In genomic region chr20:41035207-41035606, GRCh38 we compare ENCODE assay signal across 18 cellular contexts. TPM values are rescaled to one million over a fixed set of nuclear protein-coding genes. Genes with fewer than 3 reads are reported as not detected.
DNase-seq lines count a peak whose midpoint lies in the region; ATAC-seq and TF ChIP-seq lines count a peak whose summit lies in the region.
"Had no signal": no experiment of that assay in that cellular context is flagged by ENCODE, and none has a peak within 500 bp of the region (broad histone marks: within the 10 kb centered on the region; RNA-seq: fewer than 3 reads in every experiment).

No MANE protein-coding gene starts in this region.

- ATAC-seq in GM23338 (peak; percentile 73), psoas muscle (no peak)
- ATAC-seq: CD8-positive, alpha-beta T cell; K562 had no signal

- no peak overlapping the region for H3K9ac ChIP-seq in Loucy (ENCODE audit: low read depth, low read length, poor library complexity, severe bottlenecking)
- H3K9ac ChIP-seq: BLaER1 had no signal

- H3K4me1 ChIP-seq in GM23338 (ENCODE audit: insufficient read depth) (peaks cover 33% of the 10 kb centered on the region), Loucy (ENCODE audit: insufficient read depth, low read length, poor library complexity, severe bottlenecking) (peaks cover 80% of the 10 kb centered on the region), psoas muscle (peaks cover 64% of the 10 kb centered on the region)

- TF ChIP-seq CTCF in GM23338 (conservative IDR thresholded peaks at IDR 0.05; ENCODE audit: low read depth in 2 of 2) (no peak), Loucy (conservative IDR thresholded peaks at IDR 0.05; ENCODE audit: low read length) (no peak), nephron progenitor cell (IDR thresholded peaks at IDR 0.05) (no peak), psoas muscle (IDR thresholded peaks at IDR 0.05) (no peak)

- H3K36me3 ChIP-seq in GM23338 (ENCODE audit: insufficient read depth) = no peaks in the 10 kb centered on the region; the same call in 1 of the 2 replicates
- 0 out of 2 replicates have a peak, but pooled peaks cover 3% of the 10 kb centered on the region for H3K36me3 ChIP-seq in Loucy (ENCODE audit: insufficient read depth, low read length)
- no peaks in the 10 kb centered on the region for H3K36me3 ChIP-seq in psoas muscle (ENCODE audit: insufficient read depth in 1 of 2, low read depth in 1 of 2)

- intact Hi-C loops in psoas muscle (cut with DNase I) = no loop called here

- H2AFZ ChIP-seq in GM23338 (no peak overlapping the region), Loucy (ENCODE audit: low read length) (no peak overlapping the region)

- no peak overlapping the region for H3K27ac Mint-ChIP-seq in GM23338
- peak overlapping the region; percentile 25 for H3K27ac Mint-ChIP-seq in activated naive CD8-positive, alpha-beta T cell treated with anti-CD3 and anti-CD28 coated beads for 36 hours
- peak overlapping the region; percentile 88 for H3K27ac Mint-ChIP-seq in nephron progenitor cell
- H3K27ac Mint-ChIP-seq: CD8-positive, alpha-beta T cell had no signal

- H4K20me1 ChIP-seq in GM23338 (replicated peaks; ENCODE audit: insufficient read depth) = peaks cover 91% of the 10 kb centered on the region
- peaks cover 97% of the 10 kb centered on the region for H4K20me1 ChIP-seq in Loucy (ENCODE audit: insufficient read depth, low read length, poor library complexity, severe bottlenecking)

- H3K36me3 Mint-ChIP-seq in GM23338 (ENCODE audit: low read depth) (peaks cover 68% of the 10 kb centered on the region), nephron progenitor cell (ENCODE audit: low read depth) (peaks cover 90% of the 10 kb centered on the region)
- peaks cover 69% of the 10 kb centered on the region for H3K36me3 Mint-ChIP-seq in activated naive CD8-positive, alpha-beta T cell treated with anti-CD3 and anti-CD28 coated beads for 36 hours

- peak; percentile 53 for DNase-seq in GM23338 (ENCODE audit: low spot score)
- DNase-seq in activated naive CD8-positive, alpha-beta T cell treated with anti-CD3 and anti-CD28 coated beads for 36 hours = no peak
- DNase-seq in nephron progenitor cell = no peak
- no peak for DNase-seq in effector CD8-positive, alpha-beta T cell (lab: John Stamatoyannopoulos, UW)
- DNase-seq in midbrain (lab: John Stamatoyannopoulos, UW) = no peak
- DNase-seq in T-helper 9 cell = no peak
- no peak for DNase-seq in psoas muscle
- DNase-seq: Calu3; CD8-positive, alpha-beta T cell; EL; NCI-H187; NCI-H2107; NCI-H510A; NCI-H748 treated with DMSO at 0.1 percent for 48 hours; RPMI8226 had no signal

- H3K4me3 Mint-ChIP-seq in GM23338 (no peak overlapping the region), nephron progenitor cell (peak overlapping the region; percentile 71)
- H3K4me3 Mint-ChIP-seq in activated naive CD8-positive, alpha-beta T cell treated with anti-CD3 and anti-CD28 coated beads for 36 hours = no peak overlapping the region
- H3K4me3 Mint-ChIP-seq: CD8-positive, alpha-beta T cell had no signal

- H3K79me2 ChIP-seq in GM23338 (replicated peaks; ENCODE audit: insufficient read depth) (peaks cover 100% of the 10 kb centered on the region), Loucy (ENCODE audit: insufficient read depth, low read length) (peaks cover 99% of the 10 kb centered on the region)

- H3K4me2 ChIP-seq in GM23338 (no peak overlapping the region), Loucy (ENCODE audit: low read depth, low read length, poor library complexity, severe bottlenecking) (peak overlapping the region; percentile 94)
- H3K4me2 ChIP-seq: BLaER1 had no signal

- H3K4me1 Mint-ChIP-seq in GM23338 = peaks cover 77% of the 10 kb centered on the region
- H3K4me1 Mint-ChIP-seq in activated naive CD8-positive, alpha-beta T cell treated with anti-CD3 and anti-CD28 coated beads for 36 hours = peaks cover 82% of the 10 kb centered on the region
- peaks cover 83% of the 10 kb centered on the region for H3K4me1 Mint-ChIP-seq in nephron progenitor cell

- H3F3A ChIP-seq in GM23338 (replicated peaks; ENCODE audit: low read depth) (no peaks in the 10 kb centered on the region), Loucy (ENCODE audit: low read depth) (no peaks in the 10 kb centered on the region)

- H3K27me3 Mint-ChIP-seq in GM23338 (ENCODE audit: insufficient read depth, low read depth, poor library complexity) (peaks cover 48% of the 10 kb centered on the region), nephron progenitor cell (ENCODE audit: low read depth, poor library complexity) (no peaks in the 10 kb centered on the region)
- H3K27me3 Mint-ChIP-seq in activated naive CD8-positive, alpha-beta T cell treated with anti-CD3 and anti-CD28 coated beads for 36 hours = no peaks in the 10 kb centered on the region

- H3K9me2 ChIP-seq in GM23338 (ENCODE audit: insufficient read depth) = no peaks in the 10 kb centered on the region
- no peaks in the 10 kb centered on the region for H3K9me2 ChIP-seq in Loucy (replicated peaks; ENCODE audit: low read depth, low read length)

- H3K4me3 ChIP-seq in GM23338 (no peak overlapping the region), Loucy (ENCODE audit: low read length, poor library complexity, severe bottlenecking) (peak overlapping the region; percentile 6), psoas muscle (no peak overlapping the region)
- H3K4me3 ChIP-seq: BLaER1, K562 had no signal

- H3K27me3 ChIP-seq in GM23338 (ENCODE audit: insufficient read depth) = peaks cover 64% of the 10 kb centered on the region
- no peaks in the 10 kb centered on the region for H3K27me3 ChIP-seq in Loucy (ENCODE audit: insufficient read depth, low read length, poor library complexity, severe bottlenecking)
- no peaks in the 10 kb centered on the region for H3K27me3 ChIP-seq in psoas muscle (ENCODE audit: insufficient read depth in 3 of 3, low read length in 2 of 3)
- H3K27me3 ChIP-seq: BLaER1 had no signal

- H3K9me3 Mint-ChIP-seq in GM23338 (no peaks in the 10 kb centered on the region), nephron progenitor cell (peaks cover 14% of the 10 kb centered on the region)
- no peaks in the 10 kb centered on the region for H3K9me3 Mint-ChIP-seq in activated naive CD8-positive, alpha-beta T cell treated with anti-CD3 and anti-CD28 coated beads for 36 hours
- H3K9me3 Mint-ChIP-seq: CD8-positive, alpha-beta T cell had no signal

- H3K9me3 ChIP-seq in Loucy (ENCODE audit: insufficient read depth, low read depth, low read length) (no peaks in the 10 kb centered on the region), psoas muscle (no peaks in the 10 kb centered on the region)
- H3K9me3 ChIP-seq: BLaER1 had no signal

- H3K27ac ChIP-seq in GM23338 (ENCODE audit: low read depth) (no peak overlapping the region), psoas muscle (no peak overlapping the region)
- H3K27ac ChIP-seq: BLaER1 had no signal

- WGBS in psoas muscle, 3 donors = 80 to 84% (median 84%) methylated on average over 3 of the region's 3 CpGs

TF ChIP-seq in GM23338, 12 proteins besides CTCF, POLR2A, EP300 and RAD21 (continues in another document):
- TF ChIP-seq STAT1 (IDR thresholded peaks at IDR 0.05; ENCODE audit: unreplicated experiment) (no peak), ZNF114 (CRISPR knock-in tag; IDR thresholded peaks at IDR 0.05) (no peak), REST (IDR thresholded peaks at IDR 0.05; ENCODE audit: unreplicated experiment) (no peak), EZH2 (IDR thresholded peaks at IDR 0.05; ENCODE audit: low read depth, unreplicated experiment) (no peak), ZNF331 (CRISPR knock-in tag; IDR thresholded peaks at IDR 0.05; ENCODE audit: low read depth) (no peak)

RNA-seq across cellular contexts. Expression of gene TOP1, which starts 6.6 kb away (rescaled TPM):
- 57.4 and 62.4 TPM in 2 replicates for total RNA-seq in GM23338 (2014; rRNA removed; shearing (Covaris generic))
- polyA plus RNA-seq in GM23338 (2016; fragmentation: Nextera tagmentation; extraction: Ambion mirVana) (101 and 102 TPM in 2 replicates), psoas muscle (10 to 100 TPM; 10.6 to 24.6 (median 19.9) TPM)
- total RNA-seq in activated naive CD8-positive, alpha-beta T cell treated with anti-CD3 and anti-CD28 coated beads for 36 hours = 100 to 1,000 TPM in 1 of 2 experiments, 10 to 100 TPM in 1; 99.6 to 102 TPM
- 10 to 100 TPM; 19.9 to 30.7 (median 22.9) TPM for total RNA-seq in psoas muscle
